ENCODE assay signal across 8 cellular contexts in the genomic region with DNA sequence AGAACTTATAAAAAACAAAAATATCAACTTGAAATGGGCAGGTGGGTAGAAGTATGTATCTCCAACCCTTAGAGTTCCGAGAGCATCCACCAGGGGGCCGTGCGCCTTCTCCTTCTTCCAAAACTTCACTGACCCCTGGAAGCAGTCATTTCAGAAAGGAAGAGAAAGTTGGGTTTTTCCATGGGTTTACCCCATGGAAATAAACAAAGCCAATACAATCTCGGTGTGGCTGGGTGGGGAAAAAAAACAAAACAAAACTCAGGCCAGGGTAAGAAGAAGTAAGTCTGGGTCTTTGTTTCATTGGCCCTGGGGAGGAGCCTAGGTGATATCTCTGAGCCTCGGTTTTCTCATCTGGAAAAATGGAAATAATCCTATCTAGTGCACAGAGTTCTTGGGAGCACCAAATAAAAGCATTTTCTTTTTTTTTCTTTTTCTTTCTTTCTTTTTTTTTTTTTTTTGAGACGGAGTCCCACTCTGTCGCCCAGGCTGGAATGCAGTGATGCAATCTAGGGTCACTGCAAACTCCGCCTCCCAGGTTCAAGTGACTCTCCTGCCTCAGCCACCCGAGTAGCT. TPM values are rescaled to one million over a fixed set of nuclear protein-coding genes. Genes with fewer than 3 reads are reported as not detected.
DNase-seq lines count a peak whose midpoint lies in the region; ATAC-seq and TF ChIP-seq lines count a peak whose summit lies in the region.

No MANE protein-coding gene starts in this region.

- H3K27me3 ChIP-seq in CD8-positive, alpha-beta memory T cell (ENCODE audit: insufficient read depth, low read length, poor library complexity, severe bottlenecking): no peaks in the 10 kb centered on the region
- no peaks in the 10 kb centered on the region for H3K27me3 ChIP-seq in adrenal gland
- H3K27me3 ChIP-seq in iPS DF 6.9 (ENCODE audit: control insufficient read depth, insufficient read depth, low read length): no peaks in the 10 kb centered on the region

- TF ChIP-seq POLR2A in adrenal gland (IDR thresholded peaks at IDR 0.05): no peak

- H3K36me3 ChIP-seq in CD8-positive, alpha-beta memory T cell (ENCODE audit: insufficient read depth, low read length): no peaks in the 10 kb centered on the region
- H3K36me3 ChIP-seq in adrenal gland (replicated peaks in 1 of 2): no peaks in the 10 kb centered on the region
- H3K36me3 ChIP-seq in iPS DF 6.9 (ENCODE audit: control insufficient read depth, insufficient read depth, low read length): no peaks in the 10 kb centered on the region

- 44 to 54% (median 52%) methylated on average over 9 of the region's 9 CpGs for WGBS in adrenal gland, 4 donors
- no CpG with 5 or more reads among the region's 9 CpGs for WGBS in iPS DF 6.9 (ENCODE audit: insufficient coverage, insufficient read length)

- ATAC-seq in T-cell (replicated peaks in 1 of 4): peak; percentile 50 to 70 (median 56)
- no peak for ATAC-seq in HG03469 (IDR thresholded peaks at IDR 0.05; ENCODE audit: unreplicated experiment)

- peak; percentile 30 to 69 (median 44) for DNase-seq in CD8-positive, alpha-beta memory T cell
- peak; percentile 74 for DNase-seq in HT-29 (ENCODE audit: low spot score)
- peak in 33 of 34 experiments; percentile 8 to 65 (median 51) for DNase-seq in T-cell
- peak; percentile 37 to 74 (median 62) for DNase-seq in adrenal gland
- peak; percentile 41 for DNase-seq in iPS DF 6.9 (ENCODE audit: low read depth, low spot score)
- peak; percentile 22 for DNase-seq in stimulated activated CD4-positive, alpha-beta T cell treated with anti-CD3 and anti-CD28 coated beads, Interleukin-2, amount 100 ng/mL, for 4 hours (ENCODE audit: low read depth)
- no peak for DNase-seq in NCI-H1930 (lab: John Stamatoyannopoulos, UW)

- no peaks in the 10 kb centered on the region for H3K4me1 ChIP-seq in CD8-positive, alpha-beta memory T cell (ENCODE audit: insufficient read depth, low read length)
- H3K4me1 ChIP-seq in adrenal gland (replicated peaks in 1 of 2): no peaks in the 10 kb centered on the region
- no peaks in the 10 kb centered on the region for H3K4me1 ChIP-seq in iPS DF 6.9 (ENCODE audit: control insufficient read depth, insufficient read depth, low read length)

- peaks cover 0 to 4% (median 0%) of the 10 kb centered on the region in 5 donors for H3K9me3 Mint-ChIP-seq in CD8-positive, alpha-beta memory T cell
- H3K9me3 Mint-ChIP-seq in T-cell: no peaks in the 10 kb centered on the region

- intact Hi-C loops in adrenal gland (cut with DNase I): no loop called here

- no peak overlapping the region for H3K27ac ChIP-seq in CD8-positive, alpha-beta memory T cell (ENCODE audit: low read depth, low read length)
- H3K27ac ChIP-seq in adrenal gland (no peak overlapping the region), iPS DF 6.9 (ENCODE audit: low read length) (no peak overlapping the region)

- H3K36me3 Mint-ChIP-seq in CD8-positive, alpha-beta memory T cell: no peaks in the 10 kb centered on the region
- no peaks in the 10 kb centered on the region for H3K36me3 Mint-ChIP-seq in T-cell

- H3K27me3 Mint-ChIP-seq in CD8-positive, alpha-beta memory T cell: peaks cover 1 to 6% of the 10 kb centered on the region in 2 donors
- peaks cover 0 to 4% of the 10 kb centered on the region in 2 donors for H3K27me3 Mint-ChIP-seq in T-cell

- POLR2A ChIA-PET in CD8-positive, alpha-beta memory T cell (lab: Charles Lee): interaction anchor here (0.7 kb wide), 1 partner anchor 167 kb away, joined by 11 read pairs; no protein-coding TSS in a partner anchor
- POLR2A ChIA-PET in T-cell (lab: Charles Lee): interaction anchor here in 1 of 2 donors (0.7 kb wide), 1 partner anchor 46 kb away, joined by 4 read pairs; no protein-coding TSS in a partner anchor

- CTCF ChIA-PET in CD8-positive, alpha-beta memory T cell (lab: Charles Lee): interaction anchor here (0.7 to 1.4 kb wide), 7 partner anchors 8 to 210 kb away, joined by 3 to 4 read pairs (median 3); no protein-coding TSS in a partner anchor
- CTCF ChIA-PET in T-cell (lab: Charles Lee): interaction anchor here (0.6 to 0.9 kb wide), 7 partner anchors 27 to 1288 kb away, joined by 3 to 7 read pairs (median 5); no protein-coding TSS in a partner anchor

- H3K4me1 Mint-ChIP-seq in CD8-positive, alpha-beta memory T cell: peaks cover 0 to 4% (median 2%) of the 10 kb centered on the region in 3 donors
- H3K4me1 Mint-ChIP-seq in T-cell: peaks cover 0 to 2% (median 2%) of the 10 kb centered on the region in 3 donors

- H3K27ac Mint-ChIP-seq in CD8-positive, alpha-beta memory T cell: peak overlapping the region in 1 of 8 donors; percentile 55
- no peak overlapping the region for H3K27ac Mint-ChIP-seq in T-cell

- H3K4me3 Mint-ChIP-seq in CD8-positive, alpha-beta memory T cell: no peak overlapping the region
- H3K4me3 Mint-ChIP-seq in T-cell: no peak overlapping the region

- TF ChIP-seq CTCF in adrenal gland (IDR thresholded peaks at IDR 0.05): peak; percentile 56 to 72 (median 64)

- H3K4me3 ChIP-seq in CD8-positive, alpha-beta memory T cell (ENCODE audit: low read length): no peak overlapping the region
- H3K4me3 ChIP-seq in adrenal gland (no peak overlapping the region), iPS DF 6.9 (ENCODE audit: low read length) (no peak overlapping the region)

- no peaks in the 10 kb centered on the region for H3K9me3 ChIP-seq in CD8-positive, alpha-beta memory T cell (ENCODE audit: low read length)
- H3K9me3 ChIP-seq in adrenal gland (replicated peaks in 1 of 3): no peaks in the 10 kb centered on the region
- no peaks in the 10 kb centered on the region for H3K9me3 ChIP-seq in iPS DF 6.9 (ENCODE audit: control insufficient read depth, insufficient read depth, low read length)

RNA-seq across cellular contexts. Expression of a gene that starts 33.6 kb away (rescaled TPM):
- not detected for total RNA-seq in CD8-positive, alpha-beta memory T cell
- polyA plus RNA-seq in CD8-positive, alpha-beta memory T cell: not detected
- total RNA-seq in HT-29 (2014; rRNA removed; shearing (Covaris generic)): 31.1 and 41.7 TPM in 2 replicates
- total RNA-seq in T-cell: not detected
- under 1 TPM in 1 of 8 donors, not detected in 7; 0.08 TPM for total RNA-seq in adrenal gland
- under 1 TPM in 1 of 3 donors, not detected in 2; 0.03 TPM for polyA plus RNA-seq in adrenal gland

RNA-seq across cellular contexts. Expression of a gene that starts 40.6 kb away (rescaled TPM):
- total RNA-seq in CD8-positive, alpha-beta memory T cell: 10 to 100 TPM; 34.9 to 35.6 TPM
- 33.1 TPM for polyA plus RNA-seq in CD8-positive, alpha-beta memory T cell
- total RNA-seq in HT-29 (2014; rRNA removed; shearing (Covaris generic)): 7.9 and 8.6 TPM in 2 replicates
- 10 to 100 TPM; 36.5 to 46.6 (median 41.8) TPM for total RNA-seq in T-cell
- 10 to 100 TPM; 10.5 to 50.3 (median 28.1) TPM for total RNA-seq in adrenal gland
- polyA plus RNA-seq in adrenal gland: 10 to 100 TPM; 13.4 to 50.6 (median 13.4) TPM

Comparison
In these comparisons a context has a peak if more than half of its experiments do, and no peak if none do; other contexts are left out.
1. DNase-seq: peak in CD8-positive, alpha-beta memory T cell (5 of 5), HT-29 (single experiment), T-cell (33 of 34), adrenal gland (7 of 7), iPS DF 6.9 (single experiment) and stimulated activated CD4-positive, alpha-beta T cell treated with anti-CD3 and anti-CD28 coated beads, Interleukin-2, amount 100 ng/mL, for 4 hours (single experiment); none in NCI-H1930 (0 of 2).
2. RNA of a gene that starts 33.6 kb away (total RNA-seq): 31.1 to 41.7 TPM in HT-29; not detected in T-cell, not detected in CD8-positive, alpha-beta memory T cell and 0.08 TPM in adrenal gland; every median in the first group is over 10 times any median in the second.